ENCODE assay signal across 8 cellular contexts in genomic region chr17:42016952-42017865, GRCh38. TPM values are rescaled to one million over a fixed set of nuclear protein-coding genes. Genes with fewer than 3 reads are reported as not detected.
DNase-seq lines count a peak whose midpoint lies in the region; ATAC-seq, FAIRE-seq and TF ChIP-seq lines count a peak whose summit lies in the region.

DNAJC7 (minus strand) TSS chr17:42017439; CDS start chr17:42017416, 23 bp downstream.

- in situ Hi-C loops in GM18951 (cut with MboI; ENCODE audit: low sequenced_read_pairs, unreplicated experiment): no loop called here

- peak within 1 kb of the TSS; percentile 93 for H2AFZ ChIP-seq in keratinocyte (ENCODE audit: control insufficient read depth, low read length)

- H3K4me3 ChIP-seq in keratinocyte (ENCODE audit: control insufficient read depth in 2 of 3, extremely low read depth in 1 of 3, insufficient read depth in 2 of 3, low read depth in 1 of 3, low read length in 3 of 3): peak within 1 kb of the TSS; percentile 69 to 94 (median 82)

- peaks cover 27% of the 10 kb centered on the region for H3K4me1 ChIP-seq in keratinocyte (ENCODE audit: control insufficient read depth, extremely low read depth, insufficient read depth, low read length)

- peak; percentile 86 for TF ChIP-seq POLR2A in GM18951 (IDR thresholded peaks at IDR 0.05; ENCODE audit: extremely low read depth, insufficient read depth, insufficient read length)

- no peaks in the 10 kb centered on the region for H3K27me3 ChIP-seq in keratinocyte (ENCODE audit: control insufficient read depth, extremely low read depth, insufficient read depth, low read length)

- DNase-seq in AG08396 (ENCODE audit: low spot score) (peak; percentile 94), NCI-H345 (lab: John Stamatoyannopoulos, UW) (peak; percentile 94), keratinocyte (ENCODE audit: low read depth, low spot score) (no peak)
- peak; percentile 75 for DNase-seq in activated CD4-positive, CD25-positive, alpha-beta regulatory T cell treated with anti-CD3 and anti-CD28 coated beads, Interleukin-2, amount 50 U/mL, for 16 hours (ENCODE audit: low read depth, low spot score)
- DNase-seq in central memory CD4-positive, alpha-beta T cell: peak; percentile 86
- DNase-seq in stimulated activated CD4-positive, alpha-beta T cell treated with anti-CD3 and anti-CD28 coated beads, Interleukin-12 subunit alpha, Interleukin-12 subunit beta, amount 100 ng/mL, for 48 hours (ENCODE audit: low read depth in 2 of 3, low spot score in 1 of 3): peak; percentile 83 to 90 (median 84)

- no peaks in the 10 kb centered on the region for H3K9me3 ChIP-seq in keratinocyte (ENCODE audit: control insufficient read depth, low read depth, low read length)

- no peak for FAIRE-seq in keratinocyte (lab: Jason Lieb, UNC)

- H3K27ac ChIP-seq in keratinocyte (ENCODE audit: control insufficient read depth, insufficient read depth, low read length): peak within 1 kb of the TSS; percentile 82

- TF ChIP-seq CTCF in keratinocyte (optimal IDR thresholded peaks at IDR 0.05 in 1 of 3, IDR thresholded peaks at IDR 0.05 in 1 of 3, conservative IDR thresholded peaks at IDR 0.05 in 1 of 3; ENCODE audit: extremely low read depth in 1 of 3, insufficient read depth in 2 of 3, low read length in 3 of 3): peak in 1 of 3 experiments; percentile 22

- ATAC-seq in HG03175 (IDR thresholded peaks at IDR 0.05; ENCODE audit: unreplicated experiment): peak; percentile 89

- no peaks in the 10 kb centered on the region for H4K20me1 ChIP-seq in keratinocyte (ENCODE audit: control insufficient read depth, extremely low read depth, insufficient read depth, low read length)

- peak within 1 kb of the TSS; percentile 89 for H3K4me2 ChIP-seq in keratinocyte (ENCODE audit: control insufficient read depth, extremely low read depth, insufficient read depth, low read depth, low read length)

- H3K9me1 ChIP-seq in keratinocyte (ENCODE audit: control insufficient read depth, extremely low read depth, insufficient read depth, low read length): no peaks in the 10 kb centered on the region

- dilution Hi-C loops in keratinocyte (cut with MboI; ENCODE audit: extremely low pct_ligation_motif_present, low sequenced_read_pairs): no loop called here

- peaks cover 67% of the 10 kb centered on the region for H3K79me2 ChIP-seq in keratinocyte (ENCODE audit: control insufficient read depth, insufficient read depth, low read length)

- peaks cover 0 to 13% of the 10 kb centered on the region in 2 experiments for H3K36me3 ChIP-seq in keratinocyte (ENCODE audit: control insufficient read depth in 2 of 2, extremely low read depth in 1 of 2, insufficient read depth in 2 of 2, low read length in 2 of 2)

- H3K9ac ChIP-seq in keratinocyte (ENCODE audit: control insufficient read depth, extremely low read depth, insufficient read depth, low read length): peak within 1 kb of the TSS; percentile 95

RNA-seq across cellular contexts. Expression of gene DNAJC7, which starts in this region (rescaled TPM):
- polyA plus RNA-seq in keratinocyte: 55.3 to 82.5 TPM (median 67.4 TPM) in 3 replicates
- polyA plus RNA-seq in keratinocyte (2011; ENCODE audit: low read depth): 195 TPM
- 50.6 and 77.0 TPM in 2 replicates for polyA plus RNA-seq in keratinocyte (2011; cell fraction: cytosol; rRNA removed)
- polyA plus RNA-seq in keratinocyte (2011; cell fraction: nucleus; rRNA removed): 74.6 and 78.8 TPM in 2 replicates
- 72.6 and 92.5 TPM in 2 replicates for polyA plus RNA-seq in keratinocyte (2012; ENCODE audit: low replicate concordance)
- polyA minus RNA-seq in keratinocyte: 31.4 to 55.8 TPM (median 38.0 TPM) in 3 replicates
- polyA minus RNA-seq in keratinocyte (2011; cell fraction: cytosol; rRNA and poly(A)+ RNA removed): 42.0 TPM
- 29.0 and 56.4 TPM in 2 replicates for polyA minus RNA-seq in keratinocyte (2011; cell fraction: nucleus; rRNA and poly(A)+ RNA removed)
